ENCODE assay signal across 8 cellular contexts in the genomic region with DNA sequence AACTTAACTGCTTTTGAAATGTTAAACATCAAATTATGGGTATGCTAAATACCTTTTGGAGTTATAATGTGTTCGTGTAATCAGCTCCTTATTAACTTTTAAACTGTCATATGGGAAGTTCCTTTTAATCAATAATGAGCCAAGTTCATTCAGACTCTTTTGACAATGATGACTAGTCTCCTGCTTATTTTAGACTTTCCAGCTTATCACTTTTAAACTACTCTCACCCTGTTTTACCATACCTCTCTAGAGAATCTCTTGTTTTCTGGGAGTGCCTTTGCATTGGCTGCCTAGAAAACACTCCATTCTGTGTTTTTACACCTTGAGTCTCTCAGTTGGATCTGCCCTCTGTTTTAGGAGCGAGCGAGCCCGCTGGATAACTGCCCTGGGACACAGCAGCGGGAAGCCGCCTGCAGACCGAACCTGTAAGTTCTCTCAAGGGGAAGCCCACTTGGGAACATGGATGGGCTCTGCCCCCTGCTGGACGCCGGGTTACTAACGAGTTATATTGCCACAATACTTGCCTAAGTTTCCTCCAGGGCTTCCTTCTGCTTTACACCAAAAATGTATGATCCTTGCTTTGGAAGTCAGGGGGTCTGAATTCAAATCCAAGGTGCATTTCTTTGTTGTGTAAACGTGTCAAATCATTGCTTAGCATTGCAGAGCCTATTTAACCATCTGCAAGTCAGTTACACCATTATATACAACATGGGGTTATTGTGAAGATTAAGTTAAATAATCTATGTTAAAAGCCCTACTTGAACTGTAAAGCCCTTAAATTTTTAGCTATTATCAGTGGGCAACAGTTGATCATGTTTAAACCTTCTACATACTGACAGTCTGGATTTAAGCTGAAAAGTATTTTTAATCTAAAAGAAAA.
A peak's percentile ranks its signal among the peaks of the same experiment; 100 is the strongest.
DNase-seq lines count a peak whose midpoint lies in the region; ATAC-seq and TF ChIP-seq lines count a peak whose summit lies in the region.

No MANE protein-coding gene starts in this region.

- H3K4me3 Mint-ChIP-seq in CD4-positive, alpha-beta memory T cell, result no peak overlapping the region
- no peak overlapping the region for H3K4me3 Mint-ChIP-seq in activated CD4-positive, alpha-beta T cell treated with anti-CD3 and anti-CD28 coated beads, Interleukin-2, amount 10 ng/mL, durations not matched to agents 7 days and 5 days

- CTCF ChIA-PET in CD4-positive, alpha-beta memory T cell (lab: Charles Lee; ENCODE audit: partially characterized antibody), result interaction anchor here (0.7 to 3.0 kb wide), 11 partner anchors 10 to 1770 kb away, joined by 3 to 18 read pairs (median 3); no protein-coding TSS in a partner anchor
- CTCF ChIA-PET in activated CD4-positive, alpha-beta T cell treated with anti-CD3 and anti-CD28 coated beads, Interleukin-2, amount 10 ng/mL, durations not matched to agents 7 days and 5 days (lab: Charles Lee), result no interaction called here

- peak in 1 of 3 donors; percentile 84 for TF ChIP-seq CTCF in lower leg skin (IDR thresholded peaks at IDR 0.05)

- peak overlapping the region in 4 of 7 donors; percentile 2 to 52 (median 38) for H3K27ac Mint-ChIP-seq in CD4-positive, alpha-beta memory T cell
- no peak overlapping the region for H3K27ac Mint-ChIP-seq in activated CD4-positive, alpha-beta T cell treated with anti-CD3 and anti-CD28 coated beads, Interleukin-2, amount 10 ng/mL, durations not matched to agents 7 days and 5 days

- TF ChIP-seq POLR2A in lower leg skin (IDR thresholded peaks at IDR 0.05), result no peak

- peak; percentile 89 for ATAC-seq in GM19397 (IDR thresholded peaks at IDR 0.05; ENCODE audit: unreplicated experiment)
- ATAC-seq in HG03460 (IDR thresholded peaks at IDR 0.05; ENCODE audit: unreplicated experiment), result peak; percentile 90

- intact Hi-C loops in CD4-positive, alpha-beta memory T cell (cut with micrococcal nuclease), result loop anchor here (1.0 to 5.0 kb wide), 5 partner anchors 156 to 1210 kb away; no protein-coding TSS in a partner anchor
- intact Hi-C loops in lower leg skin (cut with DNase I; ENCODE audit: low total_unique reads), result loop anchor here (10.0 kb wide), 1 partner anchor 158 kb away; no protein-coding TSS in a partner anchor

- no peaks in the 10 kb centered on the region for H3K27me3 ChIP-seq in CD4-positive, alpha-beta memory T cell (ENCODE audit: insufficient read depth, low read length)

- peaks cover 2% of the 10 kb centered on the region for H3K36me3 ChIP-seq in CD4-positive, alpha-beta memory T cell (ENCODE audit: insufficient read depth, low read length)

- no peaks in the 10 kb centered on the region for H3K9me3 ChIP-seq in CD4-positive, alpha-beta memory T cell (ENCODE audit: control insufficient read depth in 1 of 2, low read length in 2 of 2)

- H3K9me3 Mint-ChIP-seq in CD4-positive, alpha-beta memory T cell, result no peaks in the 10 kb centered on the region
- no peaks in the 10 kb centered on the region for H3K9me3 Mint-ChIP-seq in activated CD4-positive, alpha-beta T cell treated with anti-CD3 and anti-CD28 coated beads, Interleukin-2, amount 10 ng/mL, durations not matched to agents 7 days and 5 days

- H3K27ac ChIP-seq in CD4-positive, alpha-beta memory T cell (ENCODE audit: low read depth, low read length), result no peak overlapping the region

- 6% methylated on average over 11 of the region's 11 CpGs for WGBS in lower leg skin, 2 donors

- H3K4me1 ChIP-seq in CD4-positive, alpha-beta memory T cell (ENCODE audit: insufficient read depth, low read length), result no peaks in the 10 kb centered on the region

- H3K36me3 Mint-ChIP-seq in CD4-positive, alpha-beta memory T cell, result peaks cover 52 to 58% of the 10 kb centered on the region in 2 donors
- peaks cover 37% of the 10 kb centered on the region for H3K36me3 Mint-ChIP-seq in activated CD4-positive, alpha-beta T cell treated with anti-CD3 and anti-CD28 coated beads, Interleukin-2, amount 10 ng/mL, durations not matched to agents 7 days and 5 days (ENCODE audit: low read depth)

- POLR2A ChIA-PET in CD4-positive, alpha-beta memory T cell (lab: Charles Lee; ENCODE audit: partially characterized antibody), result no interaction called here
- POLR2A ChIA-PET in activated CD4-positive, alpha-beta T cell treated with anti-CD3 and anti-CD28 coated beads, Interleukin-2, amount 10 ng/mL, durations not matched to agents 7 days and 5 days (lab: Charles Lee), result no interaction called here

- no peak overlapping the region for H3K4me3 ChIP-seq in CD4-positive, alpha-beta memory T cell (ENCODE audit: low read length in 2 of 2)
- H3K4me3 ChIP-seq in lower leg skin (ENCODE audit: low read depth, poor library complexity, severe bottlenecking), result no peak overlapping the region

- peaks cover 0 to 4% (median 1%) of the 10 kb centered on the region in 4 donors for H3K4me1 Mint-ChIP-seq in CD4-positive, alpha-beta memory T cell
- peaks cover 3% of the 10 kb centered on the region for H3K4me1 Mint-ChIP-seq in activated CD4-positive, alpha-beta T cell treated with anti-CD3 and anti-CD28 coated beads, Interleukin-2, amount 10 ng/mL, durations not matched to agents 7 days and 5 days

- peak; percentile 32 to 66 (median 38) for DNase-seq in CD4-positive, alpha-beta memory T cell
- DNase-seq in NCI-H524 (lab: John Stamatoyannopoulos, UW) (peak; percentile 85 to 92), dermis microvascular lymphatic vessel endothelial cell (ENCODE audit: low read depth in 2 of 2) (peak; percentile 65 to 85), lower leg skin (ENCODE audit: low spot score in 2 of 2) (peak; percentile 87 to 96)
- DNase-seq in activated CD4-positive, alpha-beta T cell treated with anti-CD3 and anti-CD28 coated beads, Interleukin-2, amount 10 ng/mL, durations not matched to agents 7 days and 5 days, result peak; percentile 72
- peak; percentile 28 to 52 (median 30) for DNase-seq in stimulated activated CD4-positive, alpha-beta T cell treated with anti-CD3 and anti-CD28 coated beads, TNF-alpha, amount 100 ng/mL, for 4 hours (ENCODE audit: low read depth in 3 of 3)

- H3K27me3 Mint-ChIP-seq in CD4-positive, alpha-beta memory T cell, result no peaks in the 10 kb centered on the region
- H3K27me3 Mint-ChIP-seq in activated CD4-positive, alpha-beta T cell treated with anti-CD3 and anti-CD28 coated beads, Interleukin-2, amount 10 ng/mL, durations not matched to agents 7 days and 5 days, result no peaks in the 10 kb centered on the region

Comparison
In these comparisons a context has a peak if more than half of its experiments do, and no peak if none do; other contexts are left out.
1. DNase-seq: peak in every context shown above with its lines; median percentile 92 in lower leg skin; 88 in NCI-H524; 75 in dermis microvascular lymphatic vessel endothelial cell; 72 in activated CD4-positive, alpha-beta T cell treated with anti-CD3 and anti-CD28 coated beads, Interleukin-2, amount 10 ng/mL, durations not matched to agents 7 days and 5 days; 38 in CD4-positive, alpha-beta memory T cell; 30 in stimulated activated CD4-positive, alpha-beta T cell treated with anti-CD3 and anti-CD28 coated beads, TNF-alpha, amount 100 ng/mL, for 4 hours.